28 cellular contexts compared by ENCODE assay signal in the genomic region with DNA sequence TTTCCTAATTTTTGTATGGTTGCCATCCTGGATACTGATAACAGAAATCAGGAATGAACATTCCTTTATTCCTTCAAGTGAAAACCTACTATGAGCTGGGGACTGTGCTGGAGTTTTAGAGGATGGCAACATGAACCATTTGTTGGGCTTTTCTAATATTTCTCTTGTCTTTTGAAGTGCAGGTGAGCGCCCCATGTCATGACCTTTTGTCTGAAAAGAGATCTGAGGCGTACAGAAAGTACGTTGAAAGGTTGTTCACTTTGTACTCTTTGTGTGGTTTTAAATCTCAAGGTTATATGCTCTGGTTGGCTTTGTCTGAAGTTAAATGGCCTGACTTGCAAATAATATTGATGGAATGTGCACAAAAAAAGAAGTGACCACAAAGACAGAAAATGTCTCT.
A peak's percentile ranks its signal among the peaks of the same experiment; 100 is the strongest.
DNase-seq lines count a peak whose midpoint lies in the region; ATAC-seq, FAIRE-seq and TF ChIP-seq lines count a peak whose summit lies in the region.
"Had no signal": no experiment of that assay in that cellular context is flagged by ENCODE, and none has a peak within 500 bp of the region (broad histone marks: within the 10 kb centered on the region; RNA-seq: fewer than 3 reads in every experiment).

No MANE protein-coding gene starts in this region.

- H3K27me3 ChIP-seq in HAP-1 (ENCODE audit: low read depth) (no peaks in the 10 kb centered on the region), astrocyte (ENCODE audit: insufficient read depth, low read length) (no peaks in the 10 kb centered on the region), foreskin keratinocyte (peaks cover 4% of the 10 kb centered on the region), adrenal gland (no peaks in the 10 kb centered on the region)
- H3K27me3 ChIP-seq: BLaER1 had no signal

- H4K20me1 ChIP-seq in astrocyte (ENCODE audit: insufficient read depth, low read length), result no peaks in the 10 kb centered on the region
- H4K20me1 ChIP-seq: BLaER1 had no signal

- peak; percentile 3 for DNase-seq in EH (ENCODE audit: low read depth)
- peak; percentile 23 to 79 for DNase-seq in HAP-1 (ENCODE audit: low spot score in 2 of 2)
- DNase-seq in astrocyte (ENCODE audit: low read depth), result no peak
- peak; percentile 6 for DNase-seq in choroid plexus epithelial cell (ENCODE audit: low read depth)
- DNase-seq in foreskin keratinocyte, result no peak
- DNase-seq in adrenal gland, result no peak
- no peak for DNase-seq in NCI-H446 (lab: John Stamatoyannopoulos, UW)
- DNase-seq: 8988T; ACHN; BE2C; C1 segment of cervical spinal cord; CD4-positive, alpha-beta memory T cell; CD4-positive, CD25-positive, alpha-beta regulatory T cell; CD8-positive, alpha-beta memory T cell; COR-L47; DMS 273 treated with DMSO at 0.1 percent for 48 hours; DMS153; DMS53; DMS79; DND-41; GF-D8 had no signal

- TF ChIP-seq CTCF in astrocyte (IDR thresholded peaks at IDR 0.05; ENCODE audit: insufficient read depth, low read depth, low read length) (no peak), choroid plexus epithelial cell (conservative IDR thresholded peaks at IDR 0.05; ENCODE audit: low read depth, low read length) (no peak), foreskin keratinocyte (conservative IDR thresholded peaks at IDR 0.05) (no peak), adrenal gland (IDR thresholded peaks at IDR 0.05) (no peak)

- no peak overlapping the region for H3K4me3 Mint-ChIP-seq in astrocyte (ENCODE audit: unreplicated experiment)
- H3K4me3 Mint-ChIP-seq: CD14-positive monocyte; CD4-positive, alpha-beta memory T cell; CD4-positive, CD25-positive, alpha-beta regulatory T cell; CD8-positive, alpha-beta memory T cell had no signal

- H3K9me3 ChIP-seq in HAP-1 (no peaks in the 10 kb centered on the region), astrocyte (ENCODE audit: insufficient read depth, low read depth, low read length) (no peaks in the 10 kb centered on the region), adrenal gland (replicated peaks in 1 of 3) (no peaks in the 10 kb centered on the region)
- H3K9me3 ChIP-seq: BE2C had no signal

- no peak for FAIRE-seq in astrocyte (lab: Jason Lieb, UNC)
- FAIRE-seq: A204.1, G401.6, GM12891, GM19239 had no signal

- H3K27ac ChIP-seq in astrocyte (ENCODE audit: low read depth, low read length) (no peak overlapping the region), foreskin keratinocyte (no peak overlapping the region), adrenal gland (no peak overlapping the region)
- H3K27ac ChIP-seq: BLaER1 had no signal

- H3K4me1 ChIP-seq in HAP-1 (peaks cover 14% of the 10 kb centered on the region), astrocyte (ENCODE audit: insufficient read depth, low read length) (no peaks in the 10 kb centered on the region), foreskin keratinocyte (no peaks in the 10 kb centered on the region), adrenal gland (replicated peaks in 1 of 2) (no peaks in the 10 kb centered on the region)
- H3K4me1 ChIP-seq: BE2C, BLaER1 had no signal

- no peaks in the 10 kb centered on the region for H3K36me3 Mint-ChIP-seq in astrocyte (ENCODE audit: low read depth, unreplicated experiment)
- H3K36me3 Mint-ChIP-seq: CD14-positive monocyte; CD4-positive, alpha-beta memory T cell; CD4-positive, CD25-positive, alpha-beta regulatory T cell had no signal

- TF ChIP-seq POLR2A in adrenal gland (IDR thresholded peaks at IDR 0.05), result no peak

- H3K4me2 ChIP-seq in astrocyte (ENCODE audit: low read length), result no peak overlapping the region
- H3K4me2 ChIP-seq: BLaER1 had no signal

- peaks cover 3% of the 10 kb centered on the region for H3K9me3 Mint-ChIP-seq in astrocyte (ENCODE audit: unreplicated experiment)

- WGBS in adrenal gland, 4 donors, result 60 to 68% (median 63%) methylated on average over 3 of the region's 3 CpGs

- H3K79me2 ChIP-seq in astrocyte (ENCODE audit: insufficient read depth, low read length), result no peaks in the 10 kb centered on the region

- ATAC-seq in foreskin keratinocyte (no peak), GM21423 (IDR thresholded peaks at IDR 0.05; ENCODE audit: unreplicated experiment) (no peak)

- H2AFZ ChIP-seq in astrocyte (ENCODE audit: low read depth, low read length), result no peak overlapping the region

- in situ Hi-C loops in HAP-1 (cut with MboI; ENCODE audit: low sequenced_read_pairs), result no loop called here

- intact Hi-C loops in adrenal gland (cut with DNase I), result no loop called here

- no peak overlapping the region for H3K9ac ChIP-seq in astrocyte (ENCODE audit: low read length)
- H3K9ac ChIP-seq: BLaER1 had no signal

- H3K27ac Mint-ChIP-seq in astrocyte (ENCODE audit: unreplicated experiment), result peak overlapping the region; percentile 80
- H3K27ac Mint-ChIP-seq: CD14-positive monocyte; CD4-positive, alpha-beta memory T cell; CD4-positive, CD25-positive, alpha-beta regulatory T cell; CD8-positive, alpha-beta memory T cell had no signal

- H3K4me1 Mint-ChIP-seq in astrocyte (ENCODE audit: low read depth, unreplicated experiment), result peaks cover 26% of the 10 kb centered on the region
- H3K4me1 Mint-ChIP-seq: CD14-positive monocyte; CD4-positive, alpha-beta memory T cell; CD4-positive, CD25-positive, alpha-beta regulatory T cell; CD8-positive, alpha-beta memory T cell had no signal

- H3K36me3 ChIP-seq in HAP-1 (replicated peaks), result no peaks in the 10 kb centered on the region
- no peaks in the 10 kb centered on the region for H3K36me3 ChIP-seq in astrocyte (ENCODE audit: insufficient read depth, low read length)
- H3K36me3 ChIP-seq in adrenal gland (replicated peaks in 1 of 2), result no peaks in the 10 kb centered on the region
- H3K36me3 ChIP-seq: BE2C, BLaER1 had no signal

- no peaks in the 10 kb centered on the region for H3K27me3 Mint-ChIP-seq in astrocyte (ENCODE audit: low read depth, unreplicated experiment)
- H3K27me3 Mint-ChIP-seq: CD4-positive, CD25-positive, alpha-beta regulatory T cell had no signal

- H3K4me3 ChIP-seq in HAP-1, result no peak overlapping the region
- no peak overlapping the region for H3K4me3 ChIP-seq in astrocyte (ENCODE audit: insufficient read depth, low read depth, low read length)
- H3K4me3 ChIP-seq in choroid plexus epithelial cell (ENCODE audit: low read depth, low read length), result no peak overlapping the region
- H3K4me3 ChIP-seq in adrenal gland, result no peak overlapping the region
- H3K4me3 ChIP-seq: BLaER1 had no signal

Comparison
In these comparisons a context has a peak if more than half of its experiments do, and no peak if none do; other contexts are left out.
1. DNase-seq: peak in EH (single experiment), HAP-1 (2 of 2) and choroid plexus epithelial cell (single experiment); none in astrocyte (single experiment), foreskin keratinocyte (0 of 2), adrenal gland (0 of 7) and NCI-H446 (0 of 2).